In genomic region chr15:37100109-37100873, GRCh38 we compare ENCODE assay signal across 8 cellular contexts. TPM values are rescaled to one million over a fixed set of nuclear protein-coding genes. Genes with fewer than 3 reads are reported as not detected.
DNase-seq lines count a peak whose midpoint lies in the region; ATAC-seq and TF ChIP-seq lines count a peak whose summit lies in the region.

TSS of gene MEIS2 (minus strand) at chr15:37100549. CDS start at chr15:37099466, 1,083 bp downstream.

- ATAC-seq in GM18511 (IDR thresholded peaks at IDR 0.05; ENCODE audit: unreplicated experiment), result peak; percentile 43
- peak; percentile 38 for ATAC-seq in HG03442 (IDR thresholded peaks at IDR 0.05; ENCODE audit: unreplicated experiment)

- DNase-seq in AG08395 (ENCODE audit: low spot score) (peak; percentile 92), NCI-H460 (ENCODE audit: extremely low read depth, low read depth) (peak; percentile 81), epithelial cell of proximal tubule (ENCODE audit: low read depth) (no peak), mesothelial cell of epicardium (ENCODE audit: low spot score in 2 of 2, unreplicated experiment in 2 of 2) (peak; percentile 88 to 91)
- peak; percentile 51 to 64 for DNase-seq in activated CD4-positive, alpha-beta T cell treated with anti-CD3 and anti-CD28 coated beads, Interleukin-2, amount 50 U/mL, for 48 hours

- peak within 1 kb of the TSS; percentile 98 for H3K4me3 Mint-ChIP-seq in mesothelial cell of epicardium

- TF ChIP-seq CTCF in epithelial cell of proximal tubule (conservative IDR thresholded peaks at IDR 0.05; ENCODE audit: low read depth, low read length) (no peak), mesothelial cell of epicardium (IDR thresholded peaks at IDR 0.05; ENCODE audit: unreplicated experiment) (no peak)

- H3K27ac ChIP-seq in temporal lobe (ENCODE audit: low read depth, low read length), result peak within 1 kb of the TSS; percentile 86

- H3K27ac Mint-ChIP-seq in mesothelial cell of epicardium, result peak within 1 kb of the TSS; percentile 100

- peaks cover 33% of the 10 kb centered on the region for H3K36me3 Mint-ChIP-seq in mesothelial cell of epicardium

- H3K4me3 ChIP-seq in epithelial cell of proximal tubule (ENCODE audit: low read depth, low read length), result peak within 1 kb of the TSS; percentile 80

- peaks cover 2% of the 10 kb centered on the region for H3K27me3 Mint-ChIP-seq in mesothelial cell of epicardium (ENCODE audit: low read depth)

- peaks cover 12% of the 10 kb centered on the region for H3K4me1 Mint-ChIP-seq in mesothelial cell of epicardium

- no peaks in the 10 kb centered on the region for H3K9me3 Mint-ChIP-seq in mesothelial cell of epicardium

RNA-seq across cellular contexts. Expression of gene MEIS2, which starts in this region (rescaled TPM):
- total RNA-seq in NCI-H460 (2014; rRNA removed; shearing (Covaris generic)), result 9.5 and 13.0 TPM in 2 replicates
- 5.8 and 9.2 TPM in 2 replicates for polyA plus RNA-seq in NCI-H460 (2014; cell fraction: nucleus; rRNA removed)
- total RNA-seq in epithelial cell of proximal tubule, result 9.1 and 14.0 TPM in 2 replicates
- 377 to 397 TPM (median 379 TPM) in 3 replicates for total RNA-seq in mesothelial cell of epicardium
- total RNA-seq in temporal lobe, result 242 TPM

Comparison
In these comparisons a context has a peak if more than half of its experiments do, and no peak if none do; other contexts are left out.
1. RNA of gene MEIS2 (total RNA-seq): 377 to 397 TPM in mesothelial cell of epicardium and 242 TPM in temporal lobe (single experiment); 9.1 to 14.0 TPM in epithelial cell of proximal tubule and 9.5 to 13.0 TPM in NCI-H460; every median in the first group is over 10 times any median in the second.